In genomic region chr3:197297020-197297419, GRCh38 we compare ENCODE assay signal across 8 cellular contexts. TPM values are rescaled to one million over a fixed set of nuclear protein-coding genes. Genes with fewer than 3 reads are reported as not detected.
DNase-seq lines count a peak whose midpoint lies in the region; TF ChIP-seq lines count a peak whose summit lies in the region.

No MANE protein-coding gene starts in this region.

- H3K27ac Mint-ChIP-seq in Calu3 (ENCODE audit: unreplicated experiment) = peak overlapping the region; percentile 91

- CTCF ChIA-PET in Calu3 (lab: Charles Lee) = no interaction called here

- BruUV-seq in Calu3 (replicated peaks; lab: Mats Ljungman, UMichigan) = no TSS peak

- H3K36me3 Mint-ChIP-seq in Calu3 (ENCODE audit: insufficient read depth, unreplicated experiment) = peaks cover 49% of the 10 kb centered on the region

- peak overlapping the region; percentile 79 for H3K4me3 ChIP-seq in LNCaP clone FGC (ENCODE audit: low read depth, low read length)
- peak overlapping the region; percentile 37 for H3K4me3 ChIP-seq in mucosa of stomach (ENCODE audit: low read length)

- H3K36me3 ChIP-seq in mucosa of stomach (ENCODE audit: control insufficient read depth, insufficient read depth, low read length) = no peaks in the 10 kb centered on the region

- DNase-seq in Calu3 (no peak), LNCaP clone FGC (ENCODE audit: low read depth) (no peak), SIG-M5 (lab: John Stamatoyannopoulos, UW) (no peak), NCI-H2171 (lab: John Stamatoyannopoulos, UW) (no peak), epidermal melanocyte (ENCODE audit: insufficient read length, low spot score) (no peak)
- peak; percentile 6 for DNase-seq in central memory CD4-positive, alpha-beta T cell
- no peak for DNase-seq in activated CD8-positive, alpha-beta memory T cell treated with anti-CD3 and anti-CD28 coated beads, Interleukin-2, amount 50 U/mL, for 4 hours

- no peaks in the 10 kb centered on the region for H3K9me3 ChIP-seq in mucosa of stomach (ENCODE audit: control insufficient read depth, low read length)

- intact Hi-C loops in Calu3 (cut with micrococcal nuclease; ENCODE audit: unreplicated experiment) = loop anchor here (5.0 kb wide), 2 partner anchors 40 to 205 kb away; no protein-coding TSS in a partner anchor

- H3K4me1 Mint-ChIP-seq in Calu3 (ENCODE audit: low read depth, unreplicated experiment) = peaks cover 24% of the 10 kb centered on the region

- H3K27me3 ChIP-seq in mucosa of stomach (ENCODE audit: control insufficient read depth, insufficient read depth, low read length) = no peaks in the 10 kb centered on the region

- TF ChIP-seq CTCF in Calu3 (IDR thresholded peaks at IDR 0.05; ENCODE audit: unreplicated experiment) (no peak), LNCaP clone FGC (IDR thresholded peaks at IDR 0.05; ENCODE audit: control insufficient read depth, extremely low read depth, insufficient read depth) (no peak)

- peak overlapping the region; percentile 82 for H3K9ac ChIP-seq in mucosa of stomach (ENCODE audit: low read length)

- H3K9me3 Mint-ChIP-seq in Calu3 (ENCODE audit: low read depth, unreplicated experiment) = no peaks in the 10 kb centered on the region

- H3K4me3 Mint-ChIP-seq in Calu3 (ENCODE audit: low read depth, unreplicated experiment) = peak overlapping the region; percentile 96

- peaks cover 9% of the 10 kb centered on the region for H3K4me1 ChIP-seq in mucosa of stomach (ENCODE audit: control insufficient read depth, insufficient read depth, low read length)

- no peaks in the 10 kb centered on the region for H3K27me3 Mint-ChIP-seq in Calu3 (ENCODE audit: unreplicated experiment)

RNA-seq across cellular contexts. Expression of gene DLG1, which starts 1.4 kb away (rescaled TPM):
- total RNA-seq in Calu3 (2022) = 105 and 127 TPM in 2 replicates
